ENCODE assay signal across 10 cellular contexts in genomic region chr3:194364652-194365434, GRCh38. TPM values are rescaled to one million over a fixed set of nuclear protein-coding genes. Genes with fewer than 3 reads are reported as not detected.
DNase-seq lines count a peak whose midpoint lies in the region; ATAC-seq and TF ChIP-seq lines count a peak whose summit lies in the region.
"Had no signal": no experiment of that assay in that cellular context is flagged by ENCODE, and none has a peak within 500 bp of the region (broad histone marks: within the 10 kb centered on the region; RNA-seq: fewer than 3 reads in every experiment).

No MANE protein-coding gene starts in this region.

- ATAC-seq in heart right ventricle: peak; percentile 27 to 80 (median 51)
- no peak for ATAC-seq in activated CD4-positive, CD25-positive, alpha-beta regulatory T cell treated with anti-CD3 and anti-CD28 coated beads, Interleukin-2, amount 50 U/mL, for 24 hours

- no peak overlapping the region for H3K4me3 Mint-ChIP-seq in T-helper 2 cell treated with Interferon-gamma antibody and Interleukin-4, amounts not matched to agents 5 μg/mL and 100 μg/mL, for 36 hours

- H3K36me3 Mint-ChIP-seq in T-helper 2 cell treated with Interferon-gamma antibody and Interleukin-4, amounts not matched to agents 5 μg/mL and 100 μg/mL, for 36 hours (ENCODE audit: low read depth): no peaks in the 10 kb centered on the region

- in situ Hi-C loops in KBM-7 (cut with MboI; ENCODE audit: low pct_unique_long_range_greater_than_20kb, low sequenced_read_pairs) (no loop called here), GM13976 (cut with MboI; ENCODE audit: low sequenced_read_pairs, unreplicated experiment) (no loop called here)

- intact Hi-C loops in heart right ventricle (cut with DNase I): no loop called here

- POLR2A ChIA-PET in HEK293T (lab: Yijun Ruan, JAX): no interaction called here

- DNase-seq in A172 (ENCODE audit: low spot score) (peak; percentile 97), HEK293T (ENCODE audit: extremely low spot score) (no peak), SJCRH30 (peak; percentile 40 to 49), heart right ventricle (peak; percentile 16 to 27), KBM-7 (no peak), GM13976 (ENCODE audit: low spot score) (no peak)
- no peak for DNase-seq in T-helper 2 cell treated with Interferon-gamma antibody and Interleukin-4, amounts not matched to agents 5 μg/mL and 100 μg/mL, for 36 hours (ENCODE audit: low spot score)

- CTCF ChIA-PET in HEK293T (lab: Yijun Ruan, JAX): no interaction called here

- peaks cover 5% of the 10 kb centered on the region; the same call in 1 of the 2 replicates for H3K4me1 ChIP-seq in SJCRH30
- peaks cover 0 to 24% (median 12%) of the 10 kb centered on the region in 9 donors for H3K4me1 ChIP-seq in heart right ventricle

- no peak overlapping the region for H3K27ac Mint-ChIP-seq in T-helper 2 cell treated with Interferon-gamma antibody and Interleukin-4, amounts not matched to agents 5 μg/mL and 100 μg/mL, for 36 hours

- no peaks in the 10 kb centered on the region for H3K4me1 Mint-ChIP-seq in T-helper 2 cell treated with Interferon-gamma antibody and Interleukin-4, amounts not matched to agents 5 μg/mL and 100 μg/mL, for 36 hours (ENCODE audit: low read depth)

- TF ChIP-seq CTCF in heart right ventricle (IDR thresholded peaks at IDR 0.05) (no peak), GM13976 (IDR thresholded peaks at IDR 0.05; ENCODE audit: borderline replicate concordance, control extremely low read depth, extremely low read depth, insufficient read depth, missing control alignments) (no peak)

- H3K9me3 ChIP-seq in SJCRH30 (replicated peaks): no peaks in the 10 kb centered on the region
- no peaks in the 10 kb centered on the region for H3K9me3 ChIP-seq in heart right ventricle

- H3K36me3 ChIP-seq in SJCRH30 (no peaks in the 10 kb centered on the region), heart right ventricle (no peaks in the 10 kb centered on the region)

- no peak overlapping the region for H3K27ac ChIP-seq in SJCRH30
- H3K27ac ChIP-seq in heart right ventricle: no peak overlapping the region
- H3K27ac ChIP-seq: VCaP had no signal

- 40 to 60% methylated on average over 20 of the region's 20 CpGs for WGBS in heart right ventricle, 2 donors

- H3K9me3 Mint-ChIP-seq in T-helper 2 cell treated with Interferon-gamma antibody and Interleukin-4, amounts not matched to agents 5 μg/mL and 100 μg/mL, for 36 hours: no peaks in the 10 kb centered on the region

- H3K27me3 ChIP-seq in SJCRH30: peaks cover 10% of the 10 kb centered on the region; the same call in 1 of the 2 replicates
- peaks cover 0 to 21% (median 14%) of the 10 kb centered on the region in 7 donors for H3K27me3 ChIP-seq in heart right ventricle

- H3K27me3 Mint-ChIP-seq in T-helper 2 cell treated with Interferon-gamma antibody and Interleukin-4, amounts not matched to agents 5 μg/mL and 100 μg/mL, for 36 hours (ENCODE audit: low read depth): peaks cover 14% of the 10 kb centered on the region

- H3K4me3 ChIP-seq in SJCRH30 (no peak overlapping the region), heart right ventricle (no peak overlapping the region)

TF ChIP-seq in HEK293T, 16 proteins besides CTCF, POLR2A, EP300 and RAD21:
- no peak for TF ChIP-seq CTBP1 (IDR thresholded peaks at IDR 0.05; ENCODE audit: borderline replicate concordance)
- peak; percentile 66; the same call in 1 of the 2 replicates for TF ChIP-seq PKNOX1 (IDR thresholded peaks at IDR 0.05)
- TF ChIP-seq FOXK2 (IDR thresholded peaks at IDR 0.05): no peak
- TF ChIP-seq FOXM1 (IDR thresholded peaks at IDR 0.05; ENCODE audit: borderline replicate concordance): no peak
- no peak for TF ChIP-seq L3MBTL2 (conservative IDR thresholded peaks at IDR 0.05)
TF ChIP-seq in HEK293T: peak in this region for 1.

RNA-seq across cellular contexts. Expression of gene LRRC15, which starts 4.7 kb away (rescaled TPM):
- total RNA-seq in A172 (2014; rRNA removed; shearing (Covaris generic)): 33.3 and 47.7 TPM in 2 replicates
- 0.08 TPM in 1 of 2 replicates, not detected in the other for total RNA-seq in SJCRH30 (2014; rRNA removed; shearing (Covaris generic))
- total RNA-seq in heart right ventricle: under 1 TPM in 9 of 10 donors, not detected in 1; 0.05 to 0.81 (median 0.41) TPM
- polyA plus RNA-seq in heart right ventricle: under 1 TPM; 0.07 to 0.10 TPM
- total RNA-seq: bronchial epithelial cell had no signal

RNA-seq across cellular contexts. Expression of gene CPN2, which starts 13.7 kb away (rescaled TPM):
- 0.10 TPM in 1 of 2 replicates, not detected in the other for total RNA-seq in A172 (2014; rRNA removed; shearing (Covaris generic))
- total RNA-seq in SJCRH30 (2014; rRNA removed; shearing (Covaris generic)): not detected in 2 replicates
- 1 to 10 TPM in 9 of 10 donors, under 1 TPM in 1; 0.87 to 4.5 (median 1.6) TPM for total RNA-seq in heart right ventricle
- under 1 TPM; 0.12 to 0.51 TPM for polyA plus RNA-seq in heart right ventricle
- total RNA-seq: bronchial epithelial cell had no signal

RNA-seq across cellular contexts. Expression of gene GP5, which starts 34.2 kb away (rescaled TPM):
- total RNA-seq in A172 (2014; rRNA removed; shearing (Covaris generic)): 0.02 and 0.10 TPM in 2 replicates
- not detected in 2 replicates for total RNA-seq in SJCRH30 (2014; rRNA removed; shearing (Covaris generic))
- total RNA-seq in heart right ventricle: under 1 TPM in 6 of 10 donors, not detected in 4; 0.09 to 0.21 (median 0.15) TPM
- under 1 TPM in 1 of 2 donors, not detected in 1; 0.01 TPM for polyA plus RNA-seq in heart right ventricle

Comparison
In these comparisons a context has a peak if more than half of its experiments do, and no peak if none do; other contexts are left out.
1. DNase-seq: peak in A172 (single experiment), SJCRH30 (2 of 2) and heart right ventricle (2 of 2); none in HEK293T (single experiment), KBM-7 (single experiment), T-helper 2 cell treated with Interferon-gamma antibody and Interleukin-4, amounts not matched to agents 5 μg/mL and 100 μg/mL, for 36 hours (single experiment) and GM13976 (single experiment).
2. ATAC-seq: peak in heart right ventricle (8 of 8); none in activated CD4-positive, CD25-positive, alpha-beta regulatory T cell treated with anti-CD3 and anti-CD28 coated beads, Interleukin-2, amount 50 U/mL, for 24 hours (0 of 2).
3. RNA of gene LRRC15, which starts 4.7 kb away (total RNA-seq): 33.3 to 47.7 TPM in A172; 0.05 to 0.81 TPM in heart right ventricle and 0.08 TPM in SJCRH30; every median in the first group is over 10 times any median in the second.